6 cellular contexts compared by ENCODE assay signal in the genomic region with DNA sequence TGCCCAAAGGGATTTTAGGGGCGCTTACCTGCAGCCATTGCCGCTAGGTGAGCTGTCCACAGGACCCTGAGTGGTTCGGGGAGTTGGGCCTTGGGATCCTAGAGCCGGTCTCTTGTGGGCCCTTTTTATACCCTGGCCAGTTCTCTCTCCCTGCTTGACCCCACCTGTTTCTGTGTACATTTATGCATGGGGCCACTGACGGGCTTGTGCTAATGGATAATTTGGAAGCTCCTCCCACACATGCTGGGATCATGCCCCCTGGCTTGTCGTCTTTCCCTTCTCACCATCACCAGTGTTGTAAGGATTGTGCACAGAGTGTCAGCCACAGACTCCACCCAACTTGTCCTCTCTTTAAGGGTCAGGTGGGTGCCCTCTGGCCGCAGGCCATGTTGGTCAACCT. TPM values are rescaled to one million over a fixed set of nuclear protein-coding genes. Genes with fewer than 3 reads are reported as not detected.
"Had no signal": no experiment of that assay in that cellular context is flagged by ENCODE, and none has a peak within 500 bp of the region (broad histone marks: within the 10 kb centered on the region; RNA-seq: fewer than 3 reads in every experiment).

Gene CSH2, minus strand, starts transcription at position 101 of the 400 bp plus-strand sequence. Its CDS starts 63 bp downstream, at position 38.

RNA-seq across cellular contexts. Expression of gene CSH2, which starts in this region (rescaled TPM):
- total RNA-seq: HepG2, HT-29, HT1080, IMR-90, K562 had no signal
- polyA plus RNA-seq: HepG2, IgD-negative memory B cell, IMR-90, K562 had no signal
